In genomic region chr1:231866392-231867331, GRCh38 we compare ENCODE assay signal across 8 cellular contexts.
A peak's percentile ranks its signal among the peaks of the same experiment; 100 is the strongest.
DNase-seq lines count a peak whose midpoint lies in the region; ATAC-seq and TF ChIP-seq lines count a peak whose summit lies in the region.

No MANE protein-coding gene starts in this region.

- no peak overlapping the region for H3K4me3 Mint-ChIP-seq in activated CD4-positive, alpha-beta T cell treated with anti-CD3 and anti-CD28 coated beads, Interleukin-2, amount 10 ng/mL, durations not matched to agents 24 days and 14 days
- H3K4me3 Mint-ChIP-seq in dendritic cell treated with granulocyte-macrophage colony-stimulating factor and Interleukin-4, amounts not matched to agents 40 ng/mL and 50 ng/mL, for 4 days: no peak overlapping the region

- peaks cover 4% of the 10 kb centered on the region for H3K4me1 Mint-ChIP-seq in activated CD4-positive, alpha-beta T cell treated with anti-CD3 and anti-CD28 coated beads, Interleukin-2, amount 10 ng/mL, durations not matched to agents 24 days and 14 days
- peaks cover 42% of the 10 kb centered on the region for H3K4me1 Mint-ChIP-seq in dendritic cell treated with granulocyte-macrophage colony-stimulating factor and Interleukin-4, amounts not matched to agents 40 ng/mL and 50 ng/mL, for 4 days (ENCODE audit: low read depth)

- H3K27me3 ChIP-seq in lung (ENCODE audit: control insufficient read depth, insufficient read depth): no peaks in the 10 kb centered on the region

- no peaks in the 10 kb centered on the region for H3K27me3 Mint-ChIP-seq in activated CD4-positive, alpha-beta T cell treated with anti-CD3 and anti-CD28 coated beads, Interleukin-2, amount 10 ng/mL, durations not matched to agents 24 days and 14 days
- no peaks in the 10 kb centered on the region for H3K27me3 Mint-ChIP-seq in dendritic cell treated with granulocyte-macrophage colony-stimulating factor and Interleukin-4, amounts not matched to agents 40 ng/mL and 50 ng/mL, for 4 days

- DNase-seq in GM13977 (ENCODE audit: low spot score) (peak; percentile 48), NCI-H2171 treated with DMSO at 0.1 percent for 48 hours (lab: John Stamatoyannopoulos, UW) (peak; percentile 62), lung (ENCODE audit: low spot score) (peak; percentile 55)
- DNase-seq in activated CD4-positive, alpha-beta T cell treated with anti-CD3 and anti-CD28 coated beads, Interleukin-2, amount 10 ng/mL, durations not matched to agents 24 days and 14 days: peak; percentile 84
- DNase-seq in stimulated activated CD8-positive, alpha-beta memory T cell treated with anti-CD3 and anti-CD28 coated beads, Interleukin-2, amount 100 ng/mL, for 1 hour (ENCODE audit: low read depth in 2 of 2): peak; percentile 19 to 25

- no peaks in the 10 kb centered on the region for H3K36me3 ChIP-seq in lung (ENCODE audit: control insufficient read depth in 2 of 2, insufficient read depth in 2 of 2, low read length in 2 of 2)

- H3K9me3 Mint-ChIP-seq in activated CD4-positive, alpha-beta T cell treated with anti-CD3 and anti-CD28 coated beads, Interleukin-2, amount 10 ng/mL, durations not matched to agents 24 days and 14 days: no peaks in the 10 kb centered on the region
- H3K9me3 Mint-ChIP-seq in dendritic cell treated with granulocyte-macrophage colony-stimulating factor and Interleukin-4, amounts not matched to agents 40 ng/mL and 50 ng/mL, for 4 days: no peaks in the 10 kb centered on the region

- in situ Hi-C loops in GM13977 (cut with MboI; ENCODE audit: low pct_unique_long_range_greater_than_20kb, low sequenced_read_pairs, unreplicated experiment): no loop called here

- H3K27ac Mint-ChIP-seq in activated CD4-positive, alpha-beta T cell treated with anti-CD3 and anti-CD28 coated beads, Interleukin-2, amount 10 ng/mL, durations not matched to agents 24 days and 14 days: no peak overlapping the region
- peak overlapping the region; percentile 71 for H3K27ac Mint-ChIP-seq in dendritic cell treated with granulocyte-macrophage colony-stimulating factor and Interleukin-4, amounts not matched to agents 40 ng/mL and 50 ng/mL, for 4 days

- H3K9me3 ChIP-seq in lung (ENCODE audit: control insufficient read depth in 2 of 2, insufficient read depth in 1 of 2, low read length in 1 of 2): peaks cover 0 to 2% of the 10 kb centered on the region in 2 donors

- no peak overlapping the region for H3K4me3 ChIP-seq in lung

- ATAC-seq in lung (ENCODE audit: insufficient read depth, low FRiP score) (no peak), GM21390 (IDR thresholded peaks at IDR 0.05; ENCODE audit: unreplicated experiment) (no peak)

- intact Hi-C loops in activated CD4-positive, alpha-beta T cell treated with anti-CD3 and anti-CD28 coated beads, Interleukin-2, amount 10 ng/mL, durations not matched to agents 24 days and 14 days (cut with micrococcal nuclease): loop anchor here (1.0 to 10.0 kb wide), 2 partner anchors 178 to 761 kb away; no protein-coding TSS in a partner anchor
- intact Hi-C loops in dendritic cell treated with granulocyte-macrophage colony-stimulating factor and Interleukin-4, amounts not matched to agents 40 ng/mL and 50 ng/mL, for 4 days (cut with micrococcal nuclease): loop anchor here (5.0 to 10.0 kb wide), 4 partner anchors 106 to 1378 kb away; no protein-coding TSS in a partner anchor

- H3K27ac ChIP-seq in 22Rv1: no peak overlapping the region
- no peak overlapping the region for H3K27ac ChIP-seq in lung (ENCODE audit: low read depth in 1 of 2, low read length in 1 of 2)

- TF ChIP-seq CTCF in 22Rv1 (IDR thresholded peaks at IDR 0.05) (peak; percentile 98), GM13977 (IDR thresholded peaks at IDR 0.05; ENCODE audit: extremely low read depth, insufficient read depth, missing control alignments) (peak; percentile 89), lung (IDR thresholded peaks at IDR 0.05; ENCODE audit: control extremely low read depth, extremely low read depth) (peak; percentile 76)

- no peaks in the 10 kb centered on the region for H3K36me3 Mint-ChIP-seq in activated CD4-positive, alpha-beta T cell treated with anti-CD3 and anti-CD28 coated beads, Interleukin-2, amount 10 ng/mL, durations not matched to agents 24 days and 14 days (ENCODE audit: low read depth)
- no peaks in the 10 kb centered on the region for H3K36me3 Mint-ChIP-seq in dendritic cell treated with granulocyte-macrophage colony-stimulating factor and Interleukin-4, amounts not matched to agents 40 ng/mL and 50 ng/mL, for 4 days (ENCODE audit: low read depth)

- peaks cover 2 to 15% of the 10 kb centered on the region in 2 donors for H3K4me1 ChIP-seq in lung (ENCODE audit: control insufficient read depth in 2 of 2, insufficient read depth in 2 of 2, low read length in 2 of 2)

- WGBS in lung, 2 donors: 36 to 37% methylated on average over 18 of the region's 18 CpGs

Comparison
In these comparisons a context has a peak if more than half of its experiments do, and no peak if none do; other contexts are left out.
1. DNase-seq: peak in every context shown above with its lines; median percentile 84 in activated CD4-positive, alpha-beta T cell treated with anti-CD3 and anti-CD28 coated beads, Interleukin-2, amount 10 ng/mL, durations not matched to agents 24 days and 14 days; 62 in NCI-H2171 treated with DMSO at 0.1 percent for 48 hours; 55 in lung; 48 in GM13977; 22 in stimulated activated CD8-positive, alpha-beta memory T cell treated with anti-CD3 and anti-CD28 coated beads, Interleukin-2, amount 100 ng/mL, for 1 hour.